In the genomic region with DNA sequence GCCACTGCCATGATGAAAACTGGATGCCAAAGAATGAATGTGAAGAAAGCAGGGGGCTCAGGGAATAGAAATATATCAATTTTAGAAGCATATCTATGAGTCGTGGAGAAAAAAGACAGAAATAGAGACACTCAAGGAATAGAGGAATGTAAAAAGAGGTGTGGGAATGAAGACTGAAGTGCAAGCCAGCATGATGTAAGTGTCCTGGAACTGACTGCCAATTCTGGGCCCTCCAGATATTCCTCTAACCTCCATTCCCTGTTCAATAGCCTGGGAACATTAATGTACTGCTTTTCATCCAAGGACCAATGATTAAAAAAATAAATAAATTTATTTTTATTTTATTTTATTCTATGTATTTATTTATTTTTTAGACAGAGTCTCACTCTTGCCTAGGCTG, we compare ENCODE assay signal across 19 cellular contexts. TPM values are rescaled to one million over a fixed set of nuclear protein-coding genes. Genes with fewer than 3 reads are reported as not detected.
A peak's percentile ranks its signal among the peaks of the same experiment; 100 is the strongest.
DNase-seq lines count a peak whose midpoint lies in the region; ATAC-seq, FAIRE-seq and TF ChIP-seq lines count a peak whose summit lies in the region.
"Had no signal": no experiment of that assay in that cellular context is flagged by ENCODE, and none has a peak within 500 bp of the region (broad histone marks: within the 10 kb centered on the region; RNA-seq: fewer than 3 reads in every experiment).

No MANE protein-coding gene starts in this region.

- intact Hi-C loops in heart right ventricle (cut with DNase I) (loop anchor here in 5 of 10 donors (5.0 to 10.0 kb wide), 3 partner anchors 408 to 1442 kb away; no protein-coding TSS in a partner anchor), right cardiac atrium (cut with DNase I) (no loop called here)

- POLR2A ChIA-PET in WTC11 (lab: Charles Lee) = no interaction called here

- FAIRE-seq in astrocyte (lab: Jason Lieb, UNC) = no peak
- FAIRE-seq: GM12892, GM19239, H1 had no signal

- H3K4me2 ChIP-seq in astrocyte (ENCODE audit: low read length) = no peak overlapping the region

- no peak for DNase-seq in WTC11 (ENCODE audit: low spot score)
- DNase-seq in astrocyte (ENCODE audit: low read depth) = no peak
- no peak for DNase-seq in heart right ventricle
- DNase-seq in right cardiac atrium = no peak
- DNase-seq in NCI-H748 (lab: John Stamatoyannopoulos, UW; ENCODE audit: unreplicated experiment) = no peak
- no peak for DNase-seq in KG1 (lab: John Stamatoyannopoulos, UW)
- no peak for DNase-seq in NCI-H82 treated with DMSO at 0.1 percent for 48 hours (lab: John Stamatoyannopoulos, UW; ENCODE audit: unreplicated experiment)
- DNase-seq: C1 segment of cervical spinal cord; CD4-positive, alpha-beta memory T cell; COR-L47; DMS153; DND-41; GM23248; H7; HCEC 1CT had no signal

- no peak for ATAC-seq in WTC11
- peak in 5 of 8 donors; percentile 32 to 76 (median 55) for ATAC-seq in heart right ventricle
- ATAC-seq in right cardiac atrium = peak; percentile 57 to 71

- H3K9ac ChIP-seq in astrocyte (ENCODE audit: low read length) = no peak overlapping the region
- H3K9ac ChIP-seq: GM23248 had no signal

- TF ChIP-seq CTCF in WTC11 (IDR thresholded peaks at IDR 0.05) = no peak
- no peak for TF ChIP-seq CTCF in astrocyte (IDR thresholded peaks at IDR 0.05; ENCODE audit: insufficient read depth, low read depth, low read length)
- no peak for TF ChIP-seq CTCF in heart right ventricle (IDR thresholded peaks at IDR 0.05)

- H3K4me3 ChIP-seq in astrocyte (ENCODE audit: insufficient read depth, low read depth, low read length) (no peak overlapping the region), heart right ventricle (no peak overlapping the region), right cardiac atrium (ENCODE audit: low read length) (no peak overlapping the region)
- H3K4me3 ChIP-seq: GM23248 had no signal

- CTCF ChIA-PET in WTC11 (lab: Charles Lee) = no interaction called here

- H3K27ac Mint-ChIP-seq in WTC11 (no peak overlapping the region), astrocyte (ENCODE audit: unreplicated experiment) (peak overlapping the region; percentile 93)

- H4K20me1 ChIP-seq in astrocyte (ENCODE audit: insufficient read depth, low read length) = no peaks in the 10 kb centered on the region

- H3K4me3 Mint-ChIP-seq in WTC11 (no peak overlapping the region), astrocyte (ENCODE audit: unreplicated experiment) (no peak overlapping the region)
- H3K4me3 Mint-ChIP-seq: CD4-positive, alpha-beta memory T cell had no signal

- H3K27me3 Mint-ChIP-seq in WTC11 (ENCODE audit: low read depth) = no peaks in the 10 kb centered on the region
- H3K27me3 Mint-ChIP-seq in astrocyte (ENCODE audit: low read depth, unreplicated experiment) = no peaks in the 10 kb centered on the region

- H3K27ac ChIP-seq in astrocyte (ENCODE audit: low read depth, low read length) = no peak overlapping the region
- peak overlapping the region in 6 of 10 donors; percentile 0 to 65 (median 46) for H3K27ac ChIP-seq in heart right ventricle
- H3K27ac ChIP-seq in right cardiac atrium (ENCODE audit: low read length) = no peak overlapping the region
- H3K27ac ChIP-seq: GM23248 had no signal

- H3K36me3 Mint-ChIP-seq in WTC11 = peaks cover 8% of the 10 kb centered on the region
- H3K36me3 Mint-ChIP-seq in astrocyte (ENCODE audit: low read depth, unreplicated experiment) = no peaks in the 10 kb centered on the region
- H3K36me3 Mint-ChIP-seq: CD4-positive, alpha-beta memory T cell had no signal

- H3K27me3 ChIP-seq in astrocyte (ENCODE audit: insufficient read depth, low read length) (no peaks in the 10 kb centered on the region), heart right ventricle (no peaks in the 10 kb centered on the region), right cardiac atrium (ENCODE audit: control insufficient read depth, insufficient read depth) (no peaks in the 10 kb centered on the region)

- WGBS in heart right ventricle, 2 donors = 7 to 34% methylated on average over 1 of the region's 1 CpG
- WGBS in right cardiac atrium = 37% methylated on average over 1 of the region's 1 CpG

- H3K36me3 ChIP-seq in astrocyte (ENCODE audit: insufficient read depth, low read length) (no peaks in the 10 kb centered on the region), heart right ventricle (peaks cover 0 to 82% (median 7%) of the 10 kb centered on the region in 9 donors)

- H3K4me1 ChIP-seq in astrocyte (ENCODE audit: insufficient read depth, low read length) (no peaks in the 10 kb centered on the region), heart right ventricle (peaks cover 0 to 32% (median 0%) of the 10 kb centered on the region in 9 donors), right cardiac atrium (ENCODE audit: control insufficient read depth, insufficient read depth, low read length) (no peaks in the 10 kb centered on the region)

- no peaks in the 10 kb centered on the region for H3K4me1 Mint-ChIP-seq in WTC11
- H3K4me1 Mint-ChIP-seq in astrocyte (ENCODE audit: low read depth, unreplicated experiment) = peaks cover 6% of the 10 kb centered on the region
- H3K4me1 Mint-ChIP-seq: CD4-positive, alpha-beta memory T cell had no signal

- H2AFZ ChIP-seq in astrocyte (ENCODE audit: low read depth, low read length) = no peak overlapping the region
- H2AFZ ChIP-seq: GM23248 had no signal

- no peaks in the 10 kb centered on the region for H3K79me2 ChIP-seq in astrocyte (ENCODE audit: insufficient read depth, low read length)

- H3K9me3 Mint-ChIP-seq in WTC11 = peaks cover 13% of the 10 kb centered on the region
- no peaks in the 10 kb centered on the region for H3K9me3 Mint-ChIP-seq in astrocyte (ENCODE audit: unreplicated experiment)

- no peaks in the 10 kb centered on the region for H3K9me3 ChIP-seq in astrocyte (ENCODE audit: insufficient read depth, low read depth, low read length)
- no peaks in the 10 kb centered on the region for H3K9me3 ChIP-seq in heart right ventricle
- H3K9me3 ChIP-seq in right cardiac atrium (ENCODE audit: control insufficient read depth, low read length) = no peaks in the 10 kb centered on the region

TF ChIP-seq in WTC11, 78 proteins besides CTCF, POLR2A, EP300 and RAD21:
- TF ChIP-seq, protein P1, sequence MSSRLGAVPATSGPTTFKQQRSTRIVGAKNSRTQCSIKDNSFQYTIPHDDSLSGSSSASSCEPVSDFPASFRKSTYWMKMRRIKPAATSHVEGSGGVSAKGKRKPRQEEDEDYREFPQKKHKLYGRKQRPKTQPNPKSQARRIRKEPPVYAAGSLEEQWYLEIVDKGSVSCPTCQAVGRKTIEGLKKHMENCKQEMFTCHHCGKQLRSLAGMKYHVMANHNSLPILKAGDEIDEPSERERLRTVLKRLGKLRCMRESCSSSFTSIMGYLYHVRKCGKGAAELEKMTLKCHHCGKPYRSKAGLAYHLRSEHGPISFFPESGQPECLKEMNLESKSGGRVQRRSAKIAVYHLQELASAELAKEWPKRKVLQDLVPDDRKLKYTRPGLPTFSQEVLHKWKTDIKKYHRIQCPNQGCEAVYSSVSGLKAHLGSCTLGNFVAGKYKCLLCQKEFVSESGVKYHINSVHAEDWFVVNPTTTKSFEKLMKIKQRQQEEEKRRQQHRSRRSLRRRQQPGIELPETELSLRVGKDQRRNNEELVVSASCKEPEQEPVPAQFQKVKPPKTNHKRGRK (CRISPR knock-in tag; IDR thresholded peaks at IDR 0.05; ENCODE audit: borderline replicate concordance) = no peak
- 0 out of 2 replicates have a peak, but pooled peaks have one; percentile 15 for TF ChIP-seq HMGA2 (CRISPR knock-in tag; IDR thresholded peaks at IDR 0.05)

RNA-seq across cellular contexts. Expression of a gene that starts 40.6 kb away (rescaled TPM):
- total RNA-seq in WTC11 (2021) (8.9 to 10.5 TPM (median 9.7 TPM) in 3 replicates), astrocyte (3.7 and 6.0 TPM in 2 replicates), heart right ventricle (100 to 1,000 TPM; 609 to 899 (median 752) TPM), right cardiac atrium (100 to 1,000 TPM; 477 to 628 (median 505) TPM)
- polyA plus RNA-seq in heart right ventricle (100 to 1,000 TPM; 113 to 680 TPM), right cardiac atrium (257 TPM)
- total RNA-seq: CD4-positive, alpha-beta memory T cell; GM23248 had no signal
- polyA plus RNA-seq: BJ; CD4-positive, alpha-beta memory T cell; GM23248 had no signal

Comparison
In these comparisons a context has a peak if more than half of its experiments do, and no peak if none do; other contexts are left out.
1. H3K27ac ChIP-seq: peak in heart right ventricle (6 of 10); none in astrocyte (single experiment) and right cardiac atrium (single experiment).
2. RNA of a gene that starts 40.6 kb away (total RNA-seq): 609 to 899 TPM in heart right ventricle and 477 to 628 TPM in right cardiac atrium; 8.9 to 10.5 TPM in WTC11 and 3.7 to 6.0 TPM in astrocyte; every median in the first group is over 10 times any median in the second.